ENCODE assay signal across 31 cellular contexts in genomic region chr2:128076461-128077106, GRCh38.
"Had no signal": no experiment of that assay in that cellular context is flagged by ENCODE, and none has a peak within 500 bp of the region (broad histone marks: within the 10 kb centered on the region; RNA-seq: fewer than 3 reads in every experiment).

No MANE protein-coding gene starts in this region.

- H3K4me1 ChIP-seq: Peyer's patch, SJCRH30 had no signal

- ATAC-seq: activated CD8-positive, alpha-beta T cell treated with anti-CD3 and anti-CD28 coated beads for 36 hours; activated T-cell treated with anti-CD3 and anti-CD28 coated beads, Interleukin-2, amount 50 U/mL, for 72 hours; activated T-helper 17 cell treated with anti-CD3 and anti-CD28 coated beads, Interleukin-2, amount 50 U/mL, for 72 hours; PC-3 had no signal

- H3K27ac Mint-ChIP-seq: activated CD4-positive, alpha-beta T cell treated with anti-CD3 and anti-CD28 coated beads, Interleukin-2, amount 10 ng/mL, durations not matched to agents 24 days and 14 days; activated CD8-positive, alpha-beta T cell treated with anti-CD3 and anti-CD28 coated beads for 36 hours; activated naive CD8-positive, alpha-beta T cell treated with anti-CD3 and anti-CD28 coated beads for 36 hours; activated T-cell treated with anti-CD3 and anti-CD28 coated beads, Interleukin-2, amount 50 U/mL, for 72 hours; activated T-helper 17 cell treated with anti-CD3 and anti-CD28 coated beads, Interleukin-2, amount 50 U/mL, for 72 hours had no signal

- DNase-seq: activated CD4-positive, alpha-beta T cell treated with anti-CD3 and anti-CD28 coated beads, Interleukin-2, amount 10 ng/mL, durations not matched to agents 24 days and 14 days; activated CD4-positive, alpha-beta T cell treated with anti-CD3 and anti-CD28 coated beads, Interleukin-2, amount 50 U/mL, for 4 hours; activated CD8-positive, alpha-beta T cell treated with anti-CD3 and anti-CD28 coated beads for 36 hours; activated effector memory CD4-positive, alpha-beta T cell treated with anti-CD3 and anti-CD28 coated beads, Interleukin-2, amount 50 U/mL, for 16 hours; activated naive CD4-positive, alpha-beta T cell; activated naive CD4-positive, alpha-beta T cell treated with anti-CD3 and anti-CD28 coated beads, Interleukin-2, amount 50 U/mL, for 16 hours; activated naive CD8-positive, alpha-beta T cell treated with anti-CD3 and anti-CD28 coated beads for 36 hours; activated T-cell treated with anti-CD3 and anti-CD28 coated beads, Interleukin-2, amount 50 U/mL, for 1 hour; activated T-cell treated with anti-CD3 and anti-CD28 coated beads, Interleukin-2, amount 50 U/mL, for 72 hours; amniotic stem cell; aorta; brain microvascular endothelial cell; Karpas-422; MM.1S; NCI-H1092; NCI-H1436 treated with DMSO at 0.1 percent for 48 hours; NCI-H1694 treated with DMSO at 0.1 percent for 48 hours; NCI-H2029; NCI-H345; NCI-H524 treated with DMSO at 0.1 percent for 48 hours; NK-92 treated with Interleukin-12 subunit alpha and Interleukin-12 subunit beta, amount 100 ng/mL, for 24 hours; PC-3; Peyer's patch; SHP77; SJCRH30; T1000; WERI-Rb-1 had no signal

- H3K4me1 Mint-ChIP-seq: activated CD4-positive, alpha-beta T cell treated with anti-CD3 and anti-CD28 coated beads, Interleukin-2, amount 10 ng/mL, durations not matched to agents 24 days and 14 days; activated T-helper 17 cell treated with anti-CD3 and anti-CD28 coated beads, Interleukin-2, amount 50 U/mL, for 72 hours; central memory CD8-positive, alpha-beta T cell had no signal

- H3K27ac ChIP-seq: brain microvascular endothelial cell, cardiac muscle cell, Peyer's patch, SJCRH30, SK-N-MC, WERI-Rb-1 had no signal

- H3K36me3 Mint-ChIP-seq: activated naive CD8-positive, alpha-beta T cell treated with anti-CD3 and anti-CD28 coated beads for 36 hours had no signal

- H3K9me3 ChIP-seq: Peyer's patch, SJCRH30 had no signal

- H3K27me3 Mint-ChIP-seq: activated CD8-positive, alpha-beta T cell treated with anti-CD3 and anti-CD28 coated beads for 36 hours; activated T-helper 17 cell treated with anti-CD3 and anti-CD28 coated beads, Interleukin-2, amount 50 U/mL, for 72 hours; central memory CD8-positive, alpha-beta T cell had no signal

- H3K9me3 Mint-ChIP-seq: activated CD8-positive, alpha-beta T cell treated with anti-CD3 and anti-CD28 coated beads for 36 hours; activated naive CD8-positive, alpha-beta T cell treated with anti-CD3 and anti-CD28 coated beads for 36 hours; activated T-cell treated with anti-CD3 and anti-CD28 coated beads, Interleukin-2, amount 50 U/mL, for 72 hours; activated T-helper 17 cell treated with anti-CD3 and anti-CD28 coated beads, Interleukin-2, amount 50 U/mL, for 72 hours; central memory CD8-positive, alpha-beta T cell had no signal

- H3K4me3 Mint-ChIP-seq: activated CD4-positive, alpha-beta T cell treated with anti-CD3 and anti-CD28 coated beads, Interleukin-2, amount 10 ng/mL, durations not matched to agents 24 days and 14 days; activated CD8-positive, alpha-beta T cell treated with anti-CD3 and anti-CD28 coated beads for 36 hours; activated naive CD8-positive, alpha-beta T cell treated with anti-CD3 and anti-CD28 coated beads for 36 hours; activated T-cell treated with anti-CD3 and anti-CD28 coated beads, Interleukin-2, amount 50 U/mL, for 72 hours; activated T-helper 17 cell treated with anti-CD3 and anti-CD28 coated beads, Interleukin-2, amount 50 U/mL, for 72 hours; central memory CD8-positive, alpha-beta T cell had no signal

- H3K36me3 ChIP-seq: brain microvascular endothelial cell, cardiac muscle cell, Peyer's patch, SJCRH30, WERI-Rb-1 had no signal

- H3K27me3 ChIP-seq: brain microvascular endothelial cell, cardiac muscle cell, Peyer's patch, SJCRH30 had no signal

- H3K4me3 ChIP-seq: cardiac muscle cell, Peyer's patch, SJCRH30, SK-N-MC had no signal
